Comparison of ENCODE assay signal across 8 cellular contexts in the genomic region with DNA sequence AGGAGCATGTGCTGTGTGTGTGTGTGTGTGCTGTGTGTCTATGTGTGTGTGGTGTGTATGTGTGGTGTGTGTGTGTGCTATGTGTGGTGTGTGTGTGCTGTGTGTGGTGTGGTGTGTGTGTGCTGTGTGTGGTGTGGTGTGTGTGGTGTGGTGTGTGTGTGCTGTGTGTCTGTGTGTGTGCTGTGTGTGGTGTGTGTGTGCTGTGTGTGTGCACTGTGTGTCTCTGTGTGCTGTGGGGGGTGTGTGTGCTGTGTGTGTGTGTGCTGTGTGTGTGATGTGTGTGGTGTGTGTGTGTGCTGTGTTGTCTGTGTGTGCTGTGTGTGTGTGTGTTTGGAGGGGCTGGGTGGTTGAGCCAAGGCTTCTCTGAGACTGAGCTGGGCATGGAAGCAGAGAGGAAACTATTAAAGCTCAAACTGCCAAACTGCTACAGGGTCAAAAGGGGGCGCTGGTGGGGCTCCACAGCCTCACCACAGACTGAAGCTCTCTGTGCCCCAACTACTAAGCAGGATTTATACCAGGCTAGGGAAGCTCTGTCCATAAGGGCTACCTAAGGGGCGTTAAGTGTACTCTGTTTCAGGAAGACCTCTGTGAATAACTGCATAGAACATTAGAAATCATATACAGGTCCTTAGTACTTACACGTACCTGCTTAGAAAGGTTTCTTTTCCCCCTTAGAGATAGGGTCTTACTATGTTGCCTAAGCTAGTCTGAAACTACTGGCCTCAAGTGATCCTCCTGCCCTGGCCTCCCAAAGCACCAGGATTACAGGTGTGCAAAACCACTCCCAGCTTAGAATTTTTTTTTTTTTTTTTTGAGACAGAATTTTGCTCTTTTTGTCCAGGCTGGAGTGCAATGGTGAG. TPM values are rescaled to one million over a fixed set of nuclear protein-coding genes. Genes with fewer than 3 reads are reported as not detected.
DNase-seq lines count a peak whose midpoint lies in the region; ATAC-seq and TF ChIP-seq lines count a peak whose summit lies in the region.

No MANE protein-coding gene starts in this region.

- H3K27ac ChIP-seq in CD4-positive, alpha-beta T cell (ENCODE audit: low read depth, low read length): no peak overlapping the region
- no peak overlapping the region for H3K27ac ChIP-seq in HL-60 (replicated peaks)

- intact Hi-C loops in CD4-positive, alpha-beta T cell (cut with DNase I, micrococcal nuclease): loop anchor here (1.0 to 5.0 kb wide), 8 partner anchors 27 to 295 kb away; a partner anchor contains a TSS
- intact Hi-C loops in sciatic nerve (cut with DNase I): no loop called here

- H3K4me3 ChIP-seq in HL-60 (replicated peaks; ENCODE audit: insufficient read depth, low read length): no peak overlapping the region

- peaks cover 72% of the 10 kb centered on the region for H3K36me3 Mint-ChIP-seq in CD4-positive, alpha-beta T cell (ENCODE audit: low read depth)

- H3K4me3 Mint-ChIP-seq in CD4-positive, alpha-beta T cell: no peak overlapping the region

- DNase-seq in CD4-positive, alpha-beta T cell: peak; percentile 46 to 63 (median 53)
- DNase-seq in HL-60 (ENCODE audit: low read depth in 1 of 2, low spot score in 1 of 2) (peak; percentile 18 to 63), SHP77 treated with DMSO at 0.1 percent for 48 hours (lab: John Stamatoyannopoulos, UW) (peak; percentile 31), globus pallidus (ENCODE audit: low spot score) (peak; percentile 61), sciatic nerve (ENCODE audit: low spot score) (no peak)
- DNase-seq in activated T-helper 9 cell treated with anti-CD3 and anti-CD28 coated beads, Interleukin-2, amount 50 U/mL, for 16 hours (ENCODE audit: low read depth): peak; percentile 33

- CTCF ChIA-PET in CD4-positive, alpha-beta T cell (lab: Charles Lee): interaction anchor here (0.5 to 2.6 kb wide), 38 partner anchors 9 to 298 kb away, joined by 3 to 47 read pairs (median 8); a partner anchor contains a TSS

- POLR2A ChIA-PET in CD4-positive, alpha-beta T cell (lab: Charles Lee): interaction anchor here (0.7 to 2.4 kb wide), 12 partner anchors 26 to 184 kb away, joined by 3 to 46 read pairs (median 4); a partner anchor contains a TSS

- no peaks in the 10 kb centered on the region for H3K9me3 Mint-ChIP-seq in CD4-positive, alpha-beta T cell

- H3K27me3 ChIP-seq in CD4-positive, alpha-beta T cell (ENCODE audit: control insufficient read depth, insufficient read depth, low read length): no peaks in the 10 kb centered on the region
- H3K27me3 ChIP-seq in HL-60 (ENCODE audit: insufficient read depth, poor library complexity, severe bottlenecking): no peaks in the 10 kb centered on the region

- H3K4me1 Mint-ChIP-seq in CD4-positive, alpha-beta T cell (ENCODE audit: low read depth): peaks cover 10% of the 10 kb centered on the region

- peak overlapping the region; percentile 49 for H3K27ac Mint-ChIP-seq in CD4-positive, alpha-beta T cell

- peak; percentile 99 for ATAC-seq in CD4-positive, alpha-beta T cell (ENCODE audit: poor library complexity)
- ATAC-seq in sciatic nerve: peak; percentile 45
- ATAC-seq in GM18868 (IDR thresholded peaks at IDR 0.05; ENCODE audit: unreplicated experiment): no peak
- ATAC-seq in HG03432 (IDR thresholded peaks at IDR 0.05; ENCODE audit: unreplicated experiment): no peak

- peak; percentile 62 for TF ChIP-seq CTCF in CD4-positive, alpha-beta T cell (IDR thresholded peaks at IDR 0.05)
- peak; percentile 71 for TF ChIP-seq CTCF in HL-60 (IDR thresholded peaks at IDR 0.05; ENCODE audit: insufficient read depth, low read length)

- no peaks in the 10 kb centered on the region for H3K27me3 Mint-ChIP-seq in CD4-positive, alpha-beta T cell

- no peaks in the 10 kb centered on the region for H3K9me3 ChIP-seq in CD4-positive, alpha-beta T cell (ENCODE audit: control insufficient read depth, low read length)

RNA-seq across cellular contexts. Expression of a gene that starts 27.8 kb away (rescaled TPM):
- total RNA-seq in CD4-positive, alpha-beta T cell: 1 to 10 TPM; 6.8 to 8.3 TPM
- 22.7 TPM for total RNA-seq in sciatic nerve

RNA-seq across cellular contexts. Expression of a gene that starts 36.9 kb away (rescaled TPM):
- total RNA-seq in CD4-positive, alpha-beta T cell: not detected
- total RNA-seq in sciatic nerve: not detected

RNA-seq across cellular contexts. Expression of a gene that starts 41.2 kb away (rescaled TPM):
- total RNA-seq in CD4-positive, alpha-beta T cell: under 1 TPM; 0.17 to 0.25 TPM
- total RNA-seq in sciatic nerve: 0.36 TPM

RNA-seq across cellular contexts. Expression of a gene that starts 54.1 kb away (rescaled TPM):
- total RNA-seq in CD4-positive, alpha-beta T cell: 100 to 1,000 TPM in 1 of 2 experiments, 10 to 100 TPM in 1; 99.4 to 104 TPM
- 90.8 TPM for total RNA-seq in sciatic nerve

Comparison
In these comparisons a context has a peak if more than half of its experiments do, and no peak if none do; other contexts are left out.
1. ATAC-seq: peak in CD4-positive, alpha-beta T cell (single experiment) and sciatic nerve (single experiment); none in GM18868 (single experiment) and HG03432 (single experiment).